Comparison of ENCODE assay signal across 1 cellular context in the genomic region with DNA sequence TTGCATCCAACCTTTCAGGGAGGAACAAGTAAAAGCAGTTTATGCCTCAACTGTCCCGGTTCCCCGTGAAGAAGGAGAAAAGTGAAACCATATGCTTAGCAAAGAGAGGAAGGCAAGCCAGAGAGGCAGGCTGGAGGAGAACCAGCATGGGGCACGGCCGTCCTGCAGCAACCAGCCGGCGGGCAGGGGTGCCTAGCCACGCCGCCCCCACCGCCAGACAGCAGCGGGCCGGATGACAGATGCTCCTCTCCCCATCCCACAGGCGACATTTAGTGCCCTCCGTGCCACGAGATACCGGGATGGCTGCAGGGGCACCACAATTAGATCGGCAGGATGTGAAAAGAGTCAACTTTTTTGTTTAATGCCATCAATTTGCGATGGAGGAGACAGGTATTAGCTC.
TF ChIP-seq lines count a peak whose summit lies in the region.

No MANE protein-coding gene starts in this region.

TF ChIP-seq in GM23338, 12 proteins besides CTCF, POLR2A, EP300 and RAD21 (continued from another document):
- TF ChIP-seq, protein P1, sequence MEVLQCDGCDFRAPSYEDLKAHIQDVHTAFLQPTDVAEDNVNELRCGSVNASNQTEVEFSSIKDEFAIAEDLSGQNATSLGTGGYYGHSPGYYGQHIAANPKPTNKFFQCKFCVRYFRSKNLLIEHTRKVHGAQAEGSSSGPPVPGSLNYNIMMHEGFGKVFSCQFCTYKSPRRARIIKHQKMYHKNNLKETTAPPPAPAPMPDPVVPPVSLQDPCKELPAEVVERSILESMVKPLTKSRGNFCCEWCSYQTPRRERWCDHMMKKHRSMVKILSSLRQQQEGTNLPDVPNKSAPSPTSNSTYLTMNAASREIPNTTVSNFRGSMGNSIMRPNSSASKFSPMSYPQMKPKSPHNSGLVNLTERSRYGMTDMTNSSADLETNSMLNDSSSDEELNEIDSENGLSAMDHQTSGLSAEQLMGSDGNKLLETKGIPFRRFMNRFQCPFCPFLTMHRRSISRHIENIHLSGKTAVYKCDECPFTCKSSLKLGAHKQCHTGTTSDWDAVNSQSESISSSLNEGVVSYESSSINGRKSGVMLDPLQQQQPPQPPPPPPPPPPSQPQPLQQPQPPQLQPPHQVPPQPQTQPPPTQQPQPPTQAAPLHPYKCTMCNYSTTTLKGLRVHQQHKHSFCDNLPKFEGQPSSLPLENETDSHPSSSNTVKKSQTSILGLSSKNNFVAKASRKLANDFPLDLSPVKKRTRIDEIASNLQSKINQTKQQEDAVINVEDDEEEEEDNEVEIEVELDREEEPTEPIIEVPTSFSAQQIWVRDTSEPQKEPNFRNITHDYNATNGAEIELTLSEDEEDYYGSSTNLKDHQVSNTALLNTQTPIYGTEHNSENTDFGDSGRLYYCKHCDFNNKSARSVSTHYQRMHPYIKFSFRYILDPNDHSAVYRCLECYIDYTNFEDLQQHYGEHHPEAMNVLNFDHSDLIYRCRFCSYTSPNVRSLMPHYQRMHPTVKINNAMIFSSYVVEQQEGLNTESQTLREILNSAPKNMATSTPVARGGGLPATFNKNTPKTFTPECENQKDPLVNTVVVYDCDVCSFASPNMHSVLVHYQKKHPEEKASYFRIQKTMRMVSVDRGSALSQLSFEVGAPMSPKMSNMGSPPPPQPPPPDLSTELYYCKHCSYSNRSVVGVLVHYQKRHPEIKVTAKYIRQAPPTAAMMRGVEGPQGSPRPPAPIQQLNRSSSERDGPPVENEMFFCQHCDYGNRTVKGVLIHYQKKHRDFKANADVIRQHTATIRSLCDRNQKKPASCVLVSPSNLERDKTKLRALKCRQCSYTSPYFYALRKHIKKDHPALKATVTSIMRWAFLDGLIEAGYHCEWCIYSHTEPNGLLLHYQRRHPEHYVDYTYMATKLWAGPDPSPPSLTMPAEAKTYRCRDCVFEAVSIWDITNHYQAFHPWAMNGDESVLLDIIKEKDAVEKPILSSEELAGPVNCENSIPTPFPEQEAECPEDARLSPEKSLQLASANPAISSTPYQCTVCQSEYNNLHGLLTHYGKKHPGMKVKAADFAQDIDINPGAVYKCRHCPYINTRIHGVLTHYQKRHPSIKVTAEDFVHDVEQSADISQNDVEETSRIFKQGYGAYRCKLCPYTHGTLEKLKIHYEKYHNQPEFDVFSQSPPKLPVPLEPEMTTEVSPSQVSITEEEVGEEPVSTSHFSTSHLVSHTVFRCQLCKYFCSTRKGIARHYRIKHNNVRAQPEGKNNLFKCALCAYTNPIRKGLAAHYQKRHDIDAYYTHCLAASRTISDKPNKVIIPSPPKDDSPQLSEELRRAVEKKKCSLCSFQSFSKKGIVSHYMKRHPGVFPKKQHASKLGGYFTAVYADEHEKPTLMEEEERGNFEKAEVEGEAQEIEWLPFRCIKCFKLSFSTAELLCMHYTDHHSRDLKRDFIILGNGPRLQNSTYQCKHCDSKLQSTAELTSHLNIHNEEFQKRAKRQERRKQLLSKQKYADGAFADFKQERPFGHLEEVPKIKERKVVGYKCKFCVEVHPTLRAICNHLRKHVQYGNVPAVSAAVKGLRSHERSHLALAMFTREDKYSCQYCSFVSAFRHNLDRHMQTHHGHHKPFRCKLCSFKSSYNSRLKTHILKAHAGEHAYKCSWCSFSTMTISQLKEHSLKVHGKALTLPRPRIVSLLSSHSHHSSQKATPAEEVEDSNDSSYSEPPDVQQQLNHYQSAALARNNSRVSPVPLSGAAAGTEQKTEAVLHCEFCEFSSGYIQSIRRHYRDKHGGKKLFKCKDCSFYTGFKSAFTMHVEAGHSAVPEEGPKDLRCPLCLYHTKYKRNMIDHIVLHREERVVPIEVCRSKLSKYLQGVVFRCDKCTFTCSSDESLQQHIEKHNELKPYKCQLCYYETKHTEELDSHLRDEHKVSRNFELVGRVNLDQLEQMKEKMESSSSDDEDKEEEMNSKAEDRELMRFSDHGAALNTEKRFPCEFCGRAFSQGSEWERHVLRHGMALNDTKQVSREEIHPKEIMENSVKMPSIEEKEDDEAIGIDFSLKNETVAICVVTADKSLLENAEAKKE (CRISPR knock-in tag; IDR thresholded peaks at IDR 0.05): no peak
- TF ChIP-seq EZH2phosphoT487 (IDR thresholded peaks at IDR 0.05; ENCODE audit: unreplicated experiment) (no peak), CREB1 (CRISPR knock-in tag; IDR thresholded peaks at IDR 0.05; ENCODE audit: low read depth) (no peak), EZH2 (IDR thresholded peaks at IDR 0.05; ENCODE audit: low read depth, unreplicated experiment) (no peak), ZNF331 (CRISPR knock-in tag; IDR thresholded peaks at IDR 0.05; ENCODE audit: low read depth) (no peak)
- TF ChIP-seq, protein P2, sequence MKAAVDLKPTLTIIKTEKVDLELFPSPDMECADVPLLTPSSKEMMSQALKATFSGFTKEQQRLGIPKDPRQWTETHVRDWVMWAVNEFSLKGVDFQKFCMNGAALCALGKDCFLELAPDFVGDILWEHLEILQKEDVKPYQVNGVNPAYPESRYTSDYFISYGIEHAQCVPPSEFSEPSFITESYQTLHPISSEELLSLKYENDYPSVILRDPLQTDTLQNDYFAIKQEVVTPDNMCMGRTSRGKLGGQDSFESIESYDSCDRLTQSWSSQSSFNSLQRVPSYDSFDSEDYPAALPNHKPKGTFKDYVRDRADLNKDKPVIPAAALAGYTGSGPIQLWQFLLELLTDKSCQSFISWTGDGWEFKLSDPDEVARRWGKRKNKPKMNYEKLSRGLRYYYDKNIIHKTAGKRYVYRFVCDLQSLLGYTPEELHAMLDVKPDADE (IDR thresholded peaks at IDR 0.05): no peak
- TF ChIP-seq, protein P3, sequence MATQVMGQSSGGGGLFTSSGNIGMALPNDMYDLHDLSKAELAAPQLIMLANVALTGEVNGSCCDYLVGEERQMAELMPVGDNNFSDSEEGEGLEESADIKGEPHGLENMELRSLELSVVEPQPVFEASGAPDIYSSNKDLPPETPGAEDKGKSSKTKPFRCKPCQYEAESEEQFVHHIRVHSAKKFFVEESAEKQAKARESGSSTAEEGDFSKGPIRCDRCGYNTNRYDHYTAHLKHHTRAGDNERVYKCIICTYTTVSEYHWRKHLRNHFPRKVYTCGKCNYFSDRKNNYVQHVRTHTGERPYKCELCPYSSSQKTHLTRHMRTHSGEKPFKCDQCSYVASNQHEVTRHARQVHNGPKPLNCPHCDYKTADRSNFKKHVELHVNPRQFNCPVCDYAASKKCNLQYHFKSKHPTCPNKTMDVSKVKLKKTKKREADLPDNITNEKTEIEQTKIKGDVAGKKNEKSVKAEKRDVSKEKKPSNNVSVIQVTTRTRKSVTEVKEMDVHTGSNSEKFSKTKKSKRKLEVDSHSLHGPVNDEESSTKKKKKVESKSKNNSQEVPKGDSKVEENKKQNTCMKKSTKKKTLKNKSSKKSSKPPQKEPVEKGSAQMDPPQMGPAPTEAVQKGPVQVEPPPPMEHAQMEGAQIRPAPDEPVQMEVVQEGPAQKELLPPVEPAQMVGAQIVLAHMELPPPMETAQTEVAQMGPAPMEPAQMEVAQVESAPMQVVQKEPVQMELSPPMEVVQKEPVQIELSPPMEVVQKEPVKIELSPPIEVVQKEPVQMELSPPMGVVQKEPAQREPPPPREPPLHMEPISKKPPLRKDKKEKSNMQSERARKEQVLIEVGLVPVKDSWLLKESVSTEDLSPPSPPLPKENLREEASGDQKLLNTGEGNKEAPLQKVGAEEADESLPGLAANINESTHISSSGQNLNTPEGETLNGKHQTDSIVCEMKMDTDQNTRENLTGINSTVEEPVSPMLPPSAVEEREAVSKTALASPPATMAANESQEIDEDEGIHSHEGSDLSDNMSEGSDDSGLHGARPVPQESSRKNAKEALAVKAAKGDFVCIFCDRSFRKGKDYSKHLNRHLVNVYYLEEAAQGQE (IDR thresholded peaks at IDR 0.05; ENCODE audit: unreplicated experiment): no peak
TF ChIP-seq in GM23338: peak in this region for 0.
